Comparison of ENCODE assay signal across 29 cellular contexts in genomic region chr11:22566293-22566692, GRCh38. TPM values are rescaled to one million over a fixed set of nuclear protein-coding genes. Genes with fewer than 3 reads are reported as not detected.
DNase-seq lines count a peak whose midpoint lies in the region; FAIRE-seq and TF ChIP-seq lines count a peak whose summit lies in the region.
"Had no signal": no experiment of that assay in that cellular context is flagged by ENCODE, and none has a peak within 500 bp of the region (broad histone marks: within the 10 kb centered on the region; RNA-seq: fewer than 3 reads in every experiment).

No MANE protein-coding gene starts in this region.

- FAIRE-seq in RCC 7860 (lab: Jason Lieb, UNC) = no peak
- FAIRE-seq: A549, GM12891, GM19239 had no signal

- no peaks in the 10 kb centered on the region for H4K20me1 ChIP-seq in H9 (ENCODE audit: control insufficient read depth, insufficient read depth, insufficient read length)
- H4K20me1 ChIP-seq in OCI-LY7 (ENCODE audit: insufficient read depth, low read length) = no peaks in the 10 kb centered on the region

- H3K4ac ChIP-seq in H9 (ENCODE audit: low read depth, low read length) = no peak overlapping the region

- no CpG with 5 or more reads among the region's 2 CpGs for WGBS in H9 (ENCODE audit: extremely low coverage, insufficient read length, low lambda C conversion rate)
- WGBS in endodermal cell (ENCODE audit: insufficient coverage in 1 of 2, insufficient read length in 1 of 2), 2 experiments = 81% methylated on average over 2 of the region's 2 CpGs; no CpG with 5 or more reads in 1 of the 2 experiments

- H3K4me2 ChIP-seq in H9 (ENCODE audit: insufficient read depth, insufficient read length, low read length) (no peak overlapping the region), OCI-LY7 (ENCODE audit: low read length) (no peak overlapping the region)
- H3K4me2 ChIP-seq: A549, PC-9 had no signal

- H3K18ac ChIP-seq in H9 (ENCODE audit: insufficient read length, low read depth, low read length) = no peak overlapping the region

- H2BK12ac ChIP-seq in H9 (ENCODE audit: insufficient read length, low read depth, low read length) = no peak overlapping the region

- no peaks in the 10 kb centered on the region; the same call in 1 of the 2 replicates for H3K9me2 ChIP-seq in OCI-LY7 (ENCODE audit: insufficient read depth, low read length)

- H3K27ac Mint-ChIP-seq in H9 (peak overlapping the region in 1 of 3 experiments; percentile 54; a peak in 1 of 7 replicates), endodermal cell (peak overlapping the region; percentile 17)
- H3K27ac Mint-ChIP-seq: CD4-positive, alpha-beta memory T cell; HFFc6; T-cell had no signal

- H2BK5ac ChIP-seq in H9 (ENCODE audit: insufficient read length, low read length) = no peak overlapping the region

- no peak overlapping the region for H4K8ac ChIP-seq in H9 (replicated peaks; ENCODE audit: insufficient read length, low read depth, low read length)

- H3K4me1 Mint-ChIP-seq in H9 (peaks cover 9 to 10% of the 10 kb centered on the region in 2 experiments), endodermal cell (no peaks in the 10 kb centered on the region)
- H3K4me1 Mint-ChIP-seq: CD4-positive, alpha-beta memory T cell; T-cell had no signal

- no peak overlapping the region for H4K91ac ChIP-seq in H9 (ENCODE audit: insufficient read length, low read depth, low read length)

- no peak overlapping the region for H2AK5ac ChIP-seq in H9 (ENCODE audit: insufficient read length, low read length)

- no peak overlapping the region for H4K5ac ChIP-seq in H9 (ENCODE audit: insufficient read length, low read depth, low read length)

- CTCF ChIA-PET in OCI-LY7 (lab: Charles Lee; ENCODE audit: unreplicated experiment) = no interaction called here

- H3K36me3 Mint-ChIP-seq in H9 (ENCODE audit: insufficient read depth in 1 of 3, low read depth in 3 of 3) = no peaks in the 10 kb centered on the region
- no peaks in the 10 kb centered on the region for H3K36me3 Mint-ChIP-seq in endodermal cell (ENCODE audit: low read depth)
- H3K36me3 Mint-ChIP-seq: CD4-positive, alpha-beta memory T cell; T-cell had no signal

- no peak overlapping the region; a peak in 1 of 5 replicates for H3K4me3 Mint-ChIP-seq in H9
- H3K4me3 Mint-ChIP-seq in endodermal cell = no peak overlapping the region
- H3K4me3 Mint-ChIP-seq: CD4-positive, alpha-beta memory T cell; HFFc6; T-cell had no signal

- H3K27ac ChIP-seq in H9 (ENCODE audit: insufficient read length, low read depth, low read length) (no peak overlapping the region), endodermal cell (ENCODE audit: low read depth, low read length) (no peak overlapping the region), OCI-LY7 (ENCODE audit: low read depth, low read length, poor library complexity, severe bottlenecking) (no peak overlapping the region)
- H3K27ac ChIP-seq: A549, PC-9 had no signal

- H2AFZ ChIP-seq in H9 (ENCODE audit: low read length) (no peak overlapping the region), OCI-LY7 (ENCODE audit: low read length) (no peak overlapping the region)
- H2AFZ ChIP-seq: PC-9 had no signal

- H3K14ac ChIP-seq in H9 (ENCODE audit: insufficient read depth, low read length) = no peak overlapping the region

- H3K4me3 ChIP-seq in endodermal cell (ENCODE audit: low read length) (no peak overlapping the region), OCI-LY7 (ENCODE audit: low read depth, low read length, poor library complexity, severe bottlenecking) (no peak overlapping the region)
- H3K4me3 ChIP-seq: A549, HAP-1, MG63, PC-9 had no signal

- POLR2A ChIA-PET in OCI-LY7 (lab: Charles Lee) = no interaction called here

- DNase-seq in H9 (peak; percentile 78), endodermal cell (peak; percentile 85), iPS-NIHi7 (ENCODE audit: extremely low spot score) (peak; percentile 41), OCI-LY7 (ENCODE audit: low spot score) (no peak), NCI-H2196 (lab: John Stamatoyannopoulos, UW; ENCODE audit: unreplicated experiment) (no peak), RCC 7860 (ENCODE audit: low spot score) (no peak)
- no peak for DNase-seq in stimulated activated CD4-positive, alpha-beta T cell treated with anti-CD3 and anti-CD28 coated beads, Interleukin-4, amount 100 ng/mL, for 4 hours
- DNase-seq: AML-193; C1 segment of cervical spinal cord; CD4-positive, alpha-beta memory T cell; COR-L47; DMS53; GDM1; HFFc6; KG1; MG63; NCI-H1105 treated with DMSO at 0.1 percent for 48 hours; NCI-H146; NCI-H1930; NCI-H2227 treated with DMSO at 0.1 percent for 48 hours; NCI-H774; PC-9; RPMI8226; SHP77; T-cell had no signal

- H3K9me3 Mint-ChIP-seq in H9 (no peaks in the 10 kb centered on the region), endodermal cell (peaks cover 2% of the 10 kb centered on the region)

- H3K36me3 ChIP-seq in endodermal cell (ENCODE audit: control insufficient read depth, insufficient read depth, low read length) = no peaks in the 10 kb centered on the region
- H3K36me3 ChIP-seq in OCI-LY7 (ENCODE audit: insufficient read depth, low read length) = no peaks in the 10 kb centered on the region
- H3K36me3 ChIP-seq: HAP-1, MG63 had no signal

- H3T11ph ChIP-seq in H9 (ENCODE audit: low read length) = no peak overlapping the region

- H3K4me1 ChIP-seq in H9 (ENCODE audit: insufficient read depth, low read length) (no peaks in the 10 kb centered on the region), endodermal cell (ENCODE audit: control insufficient read depth, insufficient read depth, low read length) (no peaks in the 10 kb centered on the region), OCI-LY7 (ENCODE audit: insufficient read depth, low read length, poor library complexity, severe bottlenecking) (no peaks in the 10 kb centered on the region)
- H3K4me1 ChIP-seq: A549, HAP-1 had no signal

- BruUV-seq in OCI-LY7 (replicated peaks; lab: Mats Ljungman, UMichigan) = no TSS peak

- H3K79me2 ChIP-seq in H9 (ENCODE audit: insufficient read depth, low read length) = no peaks in the 10 kb centered on the region
- no peaks in the 10 kb centered on the region for H3K79me2 ChIP-seq in OCI-LY7 (ENCODE audit: insufficient read depth, low read depth, low read length)

- H3K79me1 ChIP-seq in H9 (ENCODE audit: insufficient read depth, low read depth, low read length, poor library complexity, severe bottlenecking) = no peaks in the 10 kb centered on the region

- intact Hi-C loops in OCI-LY7 (cut with micrococcal nuclease; ENCODE audit: unreplicated experiment) = no loop called here

- no peaks in the 10 kb centered on the region for H3K9me3 ChIP-seq in H9 (ENCODE audit: control insufficient read depth, low read depth, low read length)
- no peaks in the 10 kb centered on the region for H3K9me3 ChIP-seq in endodermal cell (ENCODE audit: control insufficient read depth, low read length)
- no peaks in the 10 kb centered on the region for H3K9me3 ChIP-seq in OCI-LY7 (ENCODE audit: low read length)
- H3K9me3 ChIP-seq: A549, HAP-1, MG63 had no signal

- H3K23ac ChIP-seq in H9 (ENCODE audit: insufficient read length, low read depth, low read length) = no peak overlapping the region

- H3K27me3 Mint-ChIP-seq in H9 (ENCODE audit: low read depth) (no peaks in the 10 kb centered on the region), endodermal cell (ENCODE audit: insufficient read depth) (no peaks in the 10 kb centered on the region)

- H2BK120ac ChIP-seq in H9 (ENCODE audit: low read depth, low read length, poor library complexity, severe bottlenecking) = no peak overlapping the region

- H3K23me2 ChIP-seq in H9 (ENCODE audit: insufficient read length, low read depth, low read length, poor library complexity, severe bottlenecking) = no peaks in the 10 kb centered on the region

- H2BK20ac ChIP-seq in H9 (ENCODE audit: low read depth, low read length, poor library complexity, severe bottlenecking) = no peak overlapping the region

- no peak overlapping the region for H3K56ac ChIP-seq in H9 (ENCODE audit: insufficient read length, low read depth, low read length)

- H3K27me3 ChIP-seq in H9 (ENCODE audit: insufficient read depth, low read length) (no peaks in the 10 kb centered on the region), endodermal cell (ENCODE audit: control insufficient read depth, insufficient read depth, low read length, poor library complexity, severe bottlenecking) (no peaks in the 10 kb centered on the region)
- H3K27me3 ChIP-seq: MG63 had no signal

- H3K9ac ChIP-seq in H9 (ENCODE audit: extremely low read depth, insufficient read length, low read length) (no peak overlapping the region), endodermal cell (ENCODE audit: extremely low read depth, low read length, poor library complexity, severe bottlenecking) (no peak overlapping the region)

- TF ChIP-seq CTCF in H9 (conservative IDR thresholded peaks at IDR 0.05) = no peak
- TF ChIP-seq CTCF in endodermal cell (conservative IDR thresholded peaks at IDR 0.05) = no peak
- no peak for TF ChIP-seq CTCF in OCI-LY7 (conservative IDR thresholded peaks at IDR 0.05; ENCODE audit: low read length)

- H2BK15ac ChIP-seq in H9 (ENCODE audit: low read depth, low read length) = no peak overlapping the region

RNA-seq across cellular contexts. Expression of gene FANCF, which starts 59.3 kb away (rescaled TPM):
- total RNA-seq in H9 (2021) (15.3 and 17.8 TPM in 2 replicates), endodermal cell (10 to 100 TPM; 19.7 to 28.7 TPM), OCI-LY7 (2022) (17.9 and 18.4 TPM in 2 replicates)
- 19.7 TPM for polyA plus RNA-seq in endodermal cell (2013, experiment 1 of 2)
- 17.6 TPM for polyA plus RNA-seq in endodermal cell (2013, experiment 2 of 2)
- 14.5 and 22.2 TPM in 2 replicates for total RNA-seq in OCI-LY7 (2014; rRNA removed; shearing (Covaris generic))

Comparison
In these comparisons a context has a peak if more than half of its experiments do, and no peak if none do; other contexts are left out.
1. DNase-seq: peak in H9 (single experiment), endodermal cell (single experiment) and iPS-NIHi7 (single experiment); none in OCI-LY7 (single experiment), NCI-H2196 (single experiment), stimulated activated CD4-positive, alpha-beta T cell treated with anti-CD3 and anti-CD28 coated beads, Interleukin-4, amount 100 ng/mL, for 4 hours (0 of 2) and RCC 7860 (single experiment).